In the genomic region with DNA sequence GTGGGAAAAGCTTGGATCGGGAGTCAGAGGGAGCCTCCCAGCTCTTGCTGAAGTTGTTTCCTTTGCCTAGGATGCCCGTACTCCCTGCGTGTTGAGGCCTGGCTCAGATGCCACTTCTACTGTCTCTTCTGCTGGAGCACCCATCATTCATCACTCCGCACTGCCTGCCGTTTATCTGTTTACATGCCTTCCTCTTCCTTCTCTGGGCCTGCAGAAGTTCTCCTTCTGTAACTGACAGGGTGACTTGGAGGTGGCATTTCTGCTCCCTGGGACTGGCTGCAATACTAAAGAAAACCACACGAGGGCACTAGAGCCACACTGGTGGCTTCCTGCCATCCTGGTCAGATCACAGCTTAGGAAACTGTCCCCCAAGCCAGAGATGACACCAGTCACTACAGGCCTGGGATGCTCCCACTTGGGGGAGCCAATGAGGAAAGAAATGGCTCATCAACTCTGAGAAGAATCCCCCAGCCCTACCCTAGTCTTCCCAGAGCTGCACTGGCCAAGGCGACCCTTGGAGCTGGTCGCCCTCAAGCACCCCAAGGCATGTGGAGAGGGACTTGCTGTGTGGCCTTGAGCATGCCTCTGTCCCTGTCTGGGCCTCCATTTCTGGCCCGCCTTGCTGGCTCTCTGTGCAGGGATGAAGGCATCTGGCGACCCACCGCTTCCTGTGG, we compare ENCODE assay signal across 8 cellular contexts. TPM values are rescaled to one million over a fixed set of nuclear protein-coding genes. Genes with fewer than 3 reads are reported as not detected.
DNase-seq lines count a peak whose midpoint lies in the region; ATAC-seq and TF ChIP-seq lines count a peak whose summit lies in the region.

No MANE protein-coding gene starts in this region.

- no peak overlapping the region for H3K27ac Mint-ChIP-seq in activated CD4-positive, alpha-beta memory T cell treated with anti-CD3 and anti-CD28 coated beads, Interleukin-2, amount 10 ng/mL, durations not matched to agents 7 days and 5 days
- no peak overlapping the region for H3K27ac Mint-ChIP-seq in endodermal cell

- H3K4me1 ChIP-seq in endodermal cell (ENCODE audit: control insufficient read depth, insufficient read depth, low read length) (no peaks in the 10 kb centered on the region), mesodermal cell (ENCODE audit: control insufficient read depth, insufficient read depth, low read length, poor library complexity, severe bottlenecking) (peaks cover 13% of the 10 kb centered on the region)

- H3K27ac ChIP-seq in endodermal cell (ENCODE audit: low read depth, low read length) (no peak overlapping the region), mesodermal cell (ENCODE audit: low read depth, low read length, severe bottlenecking) (peak overlapping the region; percentile 36)

- no peak overlapping the region for H3K4me3 Mint-ChIP-seq in activated CD4-positive, alpha-beta memory T cell treated with anti-CD3 and anti-CD28 coated beads, Interleukin-2, amount 10 ng/mL, durations not matched to agents 7 days and 5 days
- no peak overlapping the region for H3K4me3 Mint-ChIP-seq in endodermal cell

- H3K4me3 ChIP-seq in AG10803 (ENCODE audit: low read length) (no peak overlapping the region), endodermal cell (ENCODE audit: low read length) (no peak overlapping the region), mesodermal cell (ENCODE audit: extremely low read depth, insufficient read depth, low read length, poor library complexity, severe bottlenecking) (no peak overlapping the region)

- no peak overlapping the region for H3K9ac ChIP-seq in endodermal cell (ENCODE audit: extremely low read depth, low read length, poor library complexity, severe bottlenecking)

- TF ChIP-seq CTCF in AG10803 (conservative IDR thresholded peaks at IDR 0.05; ENCODE audit: low read length) = peak; percentile 97
- TF ChIP-seq CTCF in endodermal cell (conservative IDR thresholded peaks at IDR 0.05) = peak; percentile 96

- peaks cover 7% of the 10 kb centered on the region for H3K4me1 Mint-ChIP-seq in activated CD4-positive, alpha-beta memory T cell treated with anti-CD3 and anti-CD28 coated beads, Interleukin-2, amount 10 ng/mL, durations not matched to agents 7 days and 5 days
- peaks cover 3% of the 10 kb centered on the region for H3K4me1 Mint-ChIP-seq in endodermal cell

- H3K9me3 Mint-ChIP-seq in activated CD4-positive, alpha-beta memory T cell treated with anti-CD3 and anti-CD28 coated beads, Interleukin-2, amount 10 ng/mL, durations not matched to agents 7 days and 5 days = no peaks in the 10 kb centered on the region
- no peaks in the 10 kb centered on the region for H3K9me3 Mint-ChIP-seq in endodermal cell

- no peaks in the 10 kb centered on the region for H3K27me3 Mint-ChIP-seq in activated CD4-positive, alpha-beta memory T cell treated with anti-CD3 and anti-CD28 coated beads, Interleukin-2, amount 10 ng/mL, durations not matched to agents 7 days and 5 days
- no peaks in the 10 kb centered on the region for H3K27me3 Mint-ChIP-seq in endodermal cell (ENCODE audit: insufficient read depth)

- CTCF ChIA-PET in activated CD4-positive, alpha-beta memory T cell treated with anti-CD3 and anti-CD28 coated beads, Interleukin-2, amount 10 ng/mL, durations not matched to agents 7 days and 5 days (lab: Charles Lee) = interaction anchor here (0.6 to 4.8 kb wide), 37 partner anchors 9 to 587 kb away, joined by 3 to 44 read pairs (median 3); partner anchors contain the start of gene SHB

- no peaks in the 10 kb centered on the region for H3K36me3 Mint-ChIP-seq in activated CD4-positive, alpha-beta memory T cell treated with anti-CD3 and anti-CD28 coated beads, Interleukin-2, amount 10 ng/mL, durations not matched to agents 7 days and 5 days (ENCODE audit: low read depth)
- H3K36me3 Mint-ChIP-seq in endodermal cell (ENCODE audit: low read depth) = peaks cover 29% of the 10 kb centered on the region

- DNase-seq in AG10803 (ENCODE audit: low read depth) = peak; percentile 75
- DNase-seq in NCI-H82 treated with DMSO at 0.1 percent for 48 hours (lab: John Stamatoyannopoulos, UW; ENCODE audit: unreplicated experiment) = peak; percentile 25
- peak; percentile 83 for DNase-seq in activated CD4-positive, alpha-beta memory T cell treated with anti-CD3 and anti-CD28 coated beads, Interleukin-2, amount 10 ng/mL, durations not matched to agents 7 days and 5 days
- peak; percentile 98 for DNase-seq in endodermal cell
- DNase-seq in stimulated activated CD8-positive, alpha-beta memory T cell treated with anti-CD3 and anti-CD28 coated beads, Interleukin-4, amount 100 ng/mL, for 24 hours (ENCODE audit: low read depth) = peak; percentile 69

- POLR2A ChIA-PET in activated CD4-positive, alpha-beta memory T cell treated with anti-CD3 and anti-CD28 coated beads, Interleukin-2, amount 10 ng/mL, durations not matched to agents 7 days and 5 days (lab: Charles Lee) = interaction anchor here (1.3 to 1.6 kb wide), 2 partner anchors 10 to 147 kb away, joined by 3 to 6 read pairs; partner anchors contain the start of gene SLC25A51

- ATAC-seq in GM18909 (IDR thresholded peaks at IDR 0.05; ENCODE audit: poor library complexity, unreplicated experiment) (peak; percentile 82), HG03469 (IDR thresholded peaks at IDR 0.05; ENCODE audit: unreplicated experiment) (peak; percentile 76)

- 71 to 73% methylated on average over 7 to 11 of the region's 11 CpGs for WGBS in endodermal cell (ENCODE audit: insufficient coverage in 1 of 2, insufficient read length in 1 of 2), 2 experiments
- WGBS in mesodermal cell (ENCODE audit: insufficient coverage in 2 of 2), 2 experiments = 62 to 68% methylated on average over 8 to 9 of the region's 11 CpGs

- H3K9me3 ChIP-seq in endodermal cell (ENCODE audit: control insufficient read depth, low read length) (no peaks in the 10 kb centered on the region), mesodermal cell (ENCODE audit: control insufficient read depth, low read length) (no peaks in the 10 kb centered on the region)

- no peaks in the 10 kb centered on the region for H3K27me3 ChIP-seq in endodermal cell (ENCODE audit: control insufficient read depth, insufficient read depth, low read length, poor library complexity, severe bottlenecking)

- H3K36me3 ChIP-seq in endodermal cell (ENCODE audit: control insufficient read depth, insufficient read depth, low read length) (peaks cover 35% of the 10 kb centered on the region), mesodermal cell (ENCODE audit: control insufficient read depth, insufficient read depth, low read length) (peaks cover 18% of the 10 kb centered on the region)

RNA-seq across cellular contexts. Expression of gene SLC25A51, which starts 9.7 kb away (rescaled TPM):
- 10 to 100 TPM; 28.4 to 29.3 TPM for total RNA-seq in activated CD4-positive, alpha-beta memory T cell treated with anti-CD3 and anti-CD28 coated beads, Interleukin-2, amount 10 ng/mL, durations not matched to agents 7 days and 5 days
- total RNA-seq in endodermal cell = 10 to 100 TPM; 15.8 to 17.2 TPM
- polyA plus RNA-seq in endodermal cell (2013, experiment 1 of 2) = 15.8 TPM
- polyA plus RNA-seq in endodermal cell (2013, experiment 2 of 2) = 16.7 TPM
- 16.0 TPM for polyA plus RNA-seq in mesodermal cell (2013, experiment 1 of 2)
- polyA plus RNA-seq in mesodermal cell (2013, experiment 2 of 2) = 17.6 TPM

Comparison
In these comparisons a context has a peak if more than half of its experiments do, and no peak if none do; other contexts are left out.
1. DNase-seq: peak in every context shown above with its lines; median percentile 98 in endodermal cell; 83 in activated CD4-positive, alpha-beta memory T cell treated with anti-CD3 and anti-CD28 coated beads, Interleukin-2, amount 10 ng/mL, durations not matched to agents 7 days and 5 days; 75 in AG10803; 69 in stimulated activated CD8-positive, alpha-beta memory T cell treated with anti-CD3 and anti-CD28 coated beads, Interleukin-4, amount 100 ng/mL, for 24 hours; 25 in NCI-H82 treated with DMSO at 0.1 percent for 48 hours.